ENCODE assay signal across 28 cellular contexts in genomic region chr1:49293016-49293415, GRCh38.
A peak's percentile ranks its signal among the peaks of the same experiment; 100 is the strongest.
DNase-seq lines count a peak whose midpoint lies in the region; ATAC-seq, FAIRE-seq and TF ChIP-seq lines count a peak whose summit lies in the region.
"Had no signal": no experiment of that assay in that cellular context is flagged by ENCODE, and none has a peak within 500 bp of the region (broad histone marks: within the 10 kb centered on the region; RNA-seq: fewer than 3 reads in every experiment).

No MANE protein-coding gene starts in this region.

- TF ChIP-seq POLR2A in spleen (IDR thresholded peaks at IDR 0.05), result no peak

- H3K4me3 ChIP-seq in right cardiac atrium (ENCODE audit: low read length) (no peak overlapping the region), spleen (no peak overlapping the region), small intestine (ENCODE audit: low read depth in 1 of 2, low read length in 2 of 2) (no peak overlapping the region)
- H3K4me3 ChIP-seq: BLaER1, GM12878, HAP-1, MG63 had no signal

- no peaks in the 10 kb centered on the region for H3K36me3 ChIP-seq in spleen
- no peaks in the 10 kb centered on the region for H3K36me3 ChIP-seq in small intestine (ENCODE audit: control insufficient read depth in 2 of 2, insufficient read depth in 2 of 2, low read length in 2 of 2)
- H3K36me3 ChIP-seq: BLaER1, HAP-1, MG63 had no signal

- no peaks in the 10 kb centered on the region for H3K27me3 ChIP-seq in right cardiac atrium (ENCODE audit: control insufficient read depth, insufficient read depth)
- no peaks in the 10 kb centered on the region for H3K27me3 ChIP-seq in spleen (replicated peaks in 1 of 7)
- no peaks in the 10 kb centered on the region for H3K27me3 ChIP-seq in foreskin keratinocyte
- H3K27me3 ChIP-seq in small intestine (ENCODE audit: control insufficient read depth in 2 of 2, insufficient read depth in 2 of 2, low read length in 2 of 2), result no peaks in the 10 kb centered on the region
- H3K27me3 ChIP-seq: BLaER1, MG63 had no signal

- ATAC-seq in right cardiac atrium (peak; percentile 26 to 64), foreskin keratinocyte (no peak), GM21717 (IDR thresholded peaks at IDR 0.05; ENCODE audit: unreplicated experiment) (no peak)
- ATAC-seq: GM12878 had no signal

- H3K9me3 ChIP-seq in right cardiac atrium (ENCODE audit: control insufficient read depth, low read length) (no peaks in the 10 kb centered on the region), spleen (peaks cover 5 to 29% (median 21%) of the 10 kb centered on the region in 8 donors), small intestine (ENCODE audit: control insufficient read depth, low read depth) (peaks cover 3% of the 10 kb centered on the region)
- H3K9me3 ChIP-seq: HAP-1, MG63 had no signal

- TF ChIP-seq CTCF in spleen (IDR thresholded peaks at IDR 0.05 in 8 of 11, conservative IDR thresholded peaks at IDR 0.05 in 3 of 11) (no peak), foreskin keratinocyte (conservative IDR thresholded peaks at IDR 0.05) (no peak)

- H3K27ac ChIP-seq in right cardiac atrium (ENCODE audit: low read length) (no peak overlapping the region), spleen (no peak overlapping the region), foreskin keratinocyte (no peak overlapping the region), small intestine (ENCODE audit: low read depth in 1 of 2, low read length in 1 of 2) (no peak overlapping the region)
- H3K27ac ChIP-seq: BLaER1 had no signal

- WGBS in right cardiac atrium, result 67% methylated on average over 4 of the region's 4 CpGs
- 68 to 86% (median 82%) methylated on average over 4 of the region's 4 CpGs for WGBS in spleen, 5 donors
- WGBS in small intestine, 3 donors, result 74 to 84% (median 75%) methylated on average over 4 of the region's 4 CpGs

- DNase-seq in NCI-H2171 treated with DMSO at 0.1 percent for 48 hours (lab: John Stamatoyannopoulos, UW) (peak; percentile 9), NCI-H2171 (lab: John Stamatoyannopoulos, UW) (no peak), NCI-H446 treated with DMSO at 0.1 percent for 48 hours (lab: John Stamatoyannopoulos, UW) (peak; percentile 30), right cardiac atrium (peak in 2 of 3 donors; percentile 14 to 39), spleen (peak; percentile 66), foreskin keratinocyte (no peak), small intestine (no peak)
- DNase-seq: 8988T; ACHN; CD4-positive, CD25-positive, alpha-beta regulatory T cell; GOT3; HFFc6; KBM-7; MG63; NCI-H1105 treated with DMSO at 0.1 percent for 48 hours; NCI-H146; NCI-H2029; NCI-H226; NCI-H526; NCI-H82; NK-92 treated with Interleukin-12 subunit alpha and Interleukin-12 subunit beta, amount 100 ng/mL, for 24 hours; RPMI8226; SHP77 treated with DMSO at 0.1 percent for 48 hours had no signal

- H3K4me1 ChIP-seq in right cardiac atrium (ENCODE audit: control insufficient read depth, insufficient read depth, low read length) (no peaks in the 10 kb centered on the region), spleen (peaks cover 0 to 9% (median 1%) of the 10 kb centered on the region in 6 donors), foreskin keratinocyte (no peaks in the 10 kb centered on the region), small intestine (ENCODE audit: control insufficient read depth in 2 of 2, insufficient read depth in 1 of 2, low read depth in 1 of 2, low read length in 1 of 2) (no peaks in the 10 kb centered on the region)
- H3K4me1 ChIP-seq: BLaER1, HAP-1 had no signal

- intact Hi-C loops in right cardiac atrium (cut with DNase I), result no loop called here
- intact Hi-C loops in spleen (cut with DNase I; ENCODE audit: low total_unique reads), result no loop called here

- FAIRE-seq in small intestine (lab: Jason Lieb, UNC), result no peak
- FAIRE-seq: G401.6, GM12878 had no signal

Comparison
In these comparisons a context has a peak if more than half of its experiments do, and no peak if none do; other contexts are left out.
1. DNase-seq: peak in NCI-H2171 treated with DMSO at 0.1 percent for 48 hours (single experiment), NCI-H446 treated with DMSO at 0.1 percent for 48 hours (single experiment), right cardiac atrium (2 of 3) and spleen (single experiment); none in NCI-H2171 (single experiment), foreskin keratinocyte (0 of 2) and small intestine (single experiment).
2. ATAC-seq: peak in right cardiac atrium (2 of 2); none in foreskin keratinocyte (single experiment) and GM21717 (single experiment).